ENCODE assay signal across 8 cellular contexts in genomic region chr5:123209163-123210013, GRCh38.
DNase-seq lines count a peak whose midpoint lies in the region; ATAC-seq and TF ChIP-seq lines count a peak whose summit lies in the region.

No MANE protein-coding gene starts in this region.

- peak; percentile 73 for ATAC-seq in GM18861 (IDR thresholded peaks at IDR 0.05; ENCODE audit: unreplicated experiment)
- ATAC-seq in HG03280 (IDR thresholded peaks at IDR 0.05; ENCODE audit: unreplicated experiment) = peak; percentile 55
- no peak for ATAC-seq in HG03469 (IDR thresholded peaks at IDR 0.05; ENCODE audit: unreplicated experiment)

- H3K27me3 ChIP-seq in ascending aorta (no peaks in the 10 kb centered on the region), osteoblast (ENCODE audit: insufficient read depth, low read length) (no peaks in the 10 kb centered on the region)

- DNase-seq in ascending aorta (ENCODE audit: low spot score in 2 of 2) (no peak), osteoblast (ENCODE audit: insufficient read length, low spot score, missing footprints) (peak; percentile 83), 8988T (no peak), NCI-H2196 treated with DMSO at 0.1 percent for 48 hours (lab: John Stamatoyannopoulos, UW; ENCODE audit: unreplicated experiment) (no peak)
- no peak for DNase-seq in activated CD8-positive, alpha-beta memory T cell treated with anti-CD3 and anti-CD28 coated beads for 24 hours

- H3K4me1 ChIP-seq in ascending aorta (peaks cover 7 to 27% of the 10 kb centered on the region in 2 donors), osteoblast (ENCODE audit: insufficient read depth, low read length) (peaks cover 22% of the 10 kb centered on the region)

- H3K36me3 ChIP-seq in ascending aorta (no peaks in the 10 kb centered on the region), osteoblast (ENCODE audit: insufficient read depth, low read length) (no peaks in the 10 kb centered on the region)

- H3K79me2 ChIP-seq in osteoblast (ENCODE audit: insufficient read depth, low read length) = no peaks in the 10 kb centered on the region

- no peak overlapping the region for H2AFZ ChIP-seq in osteoblast (ENCODE audit: low read length)

- no peak overlapping the region for H3K4me2 ChIP-seq in osteoblast (ENCODE audit: insufficient read depth, low read length)

- H3K4me3 ChIP-seq in ascending aorta (no peak overlapping the region), osteoblast (ENCODE audit: insufficient read depth, low read length) (no peak overlapping the region)

- no peak for TF ChIP-seq CTCF in ascending aorta (IDR thresholded peaks at IDR 0.05)
- no peak for TF ChIP-seq CTCF in osteoblast (IDR thresholded peaks at IDR 0.05; ENCODE audit: extremely low read depth, low read depth, low read length)

- H3K9me3 ChIP-seq in ascending aorta (no peaks in the 10 kb centered on the region), osteoblast (ENCODE audit: low read depth, low read length) (no peaks in the 10 kb centered on the region)

- intact Hi-C loops in ascending aorta (cut with DNase I) = loop anchor here (2.0 to 5.0 kb wide), 3 partner anchors 53 to 87 kb away; no protein-coding TSS in a partner anchor

- no peaks in the 10 kb centered on the region for H4K20me1 ChIP-seq in osteoblast (ENCODE audit: insufficient read depth, low read length)

- H3K27ac ChIP-seq in ascending aorta (peak overlapping the region; percentile 75 to 90), osteoblast (ENCODE audit: low read depth, low read length) (no peak overlapping the region)
